8 cellular contexts compared by ENCODE assay signal in the genomic region with DNA sequence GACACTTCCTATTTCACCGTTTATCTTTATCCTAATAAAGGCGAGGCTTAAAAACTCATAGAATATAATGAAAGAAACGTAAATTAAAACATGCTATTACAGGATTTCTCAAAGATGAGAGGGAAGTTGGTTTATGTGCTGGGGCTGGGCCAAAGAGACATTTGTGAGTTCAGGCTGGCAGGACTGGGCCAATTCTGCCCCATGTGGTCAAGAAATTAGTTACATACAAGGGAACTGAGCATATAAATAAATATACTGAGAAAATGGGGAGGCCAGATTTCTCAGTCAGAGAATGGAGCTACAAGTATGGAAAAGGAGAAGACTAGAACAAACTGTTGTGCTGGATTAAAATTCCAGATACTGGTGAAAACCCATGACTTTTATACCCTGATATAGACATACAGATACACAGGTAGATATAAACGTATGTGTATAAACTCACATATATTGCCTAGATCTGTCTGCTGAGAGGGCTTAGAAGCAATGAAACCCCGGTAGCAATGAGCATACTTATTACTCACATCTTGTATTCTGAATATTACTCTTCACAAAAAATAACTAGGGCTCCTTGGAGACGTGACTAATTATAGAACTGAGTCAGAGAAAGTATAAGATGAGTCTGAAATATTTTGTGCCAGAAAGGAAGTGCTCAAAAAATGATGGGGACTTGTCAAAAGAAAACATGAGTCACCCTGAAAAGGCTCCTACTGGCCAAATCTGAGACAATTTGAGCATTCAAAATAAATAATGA.
DNase-seq lines count a peak whose midpoint lies in the region; ATAC-seq lines count a peak whose summit lies in the region.

No MANE protein-coding gene starts in this region.

- ATAC-seq in GM19452 (IDR thresholded peaks at IDR 0.05; ENCODE audit: unreplicated experiment) (peak; percentile 86), HG03354 (IDR thresholded peaks at IDR 0.05; ENCODE audit: poor library complexity, severe bottlenecking, unreplicated experiment) (peak; percentile 86), Right ventricle myocardium inferior (no peak)

- intact Hi-C loops in Right ventricle myocardium inferior (cut with DNase I): no loop called here

- peak; percentile 72 for DNase-seq in GM03348 (ENCODE audit: low spot score)
- DNase-seq in SW 1271 (lab: John Stamatoyannopoulos, UW): peak; percentile 14 to 72
- peak; percentile 91 for DNase-seq in iris pigment epithelial cell (ENCODE audit: low read depth)
- DNase-seq in central memory CD4-positive, alpha-beta T cell: no peak
- DNase-seq in amygdala (lab: John Stamatoyannopoulos, UW): no peak
- DNase-seq in Right ventricle myocardium inferior (ENCODE audit: missing footprints): no peak

Comparison
In these comparisons a context has a peak if more than half of its experiments do, and no peak if none do; other contexts are left out.
1. DNase-seq: peak in GM03348 (single experiment), SW 1271 (2 of 2) and iris pigment epithelial cell (single experiment); none in central memory CD4-positive, alpha-beta T cell (single experiment), amygdala (0 of 56) and Right ventricle myocardium inferior (single experiment).